22 cellular contexts compared by ENCODE assay signal in genomic region chr12:49929581-49929980, GRCh38. TPM values are rescaled to one million over a fixed set of nuclear protein-coding genes. Genes with fewer than 3 reads are reported as not detected.
"Had no signal": no experiment of that assay in that cellular context is flagged by ENCODE, and none has a peak within 500 bp of the region (broad histone marks: within the 10 kb centered on the region; RNA-seq: fewer than 3 reads in every experiment).

No MANE protein-coding gene starts in this region.

- H3K36me3 ChIP-seq: left ventricle myocardium inferior, neutrophil, right atrium auricular region, sigmoid colon had no signal

- H3K79me2 ChIP-seq: hepatocyte had no signal

- H3K4me3 Mint-ChIP-seq: dendritic cell treated with granulocyte-macrophage colony-stimulating factor and Interleukin-4, amounts not matched to agents 40 ng/mL and 50 ng/mL, for 4 days; naive thymus-derived CD4-positive, alpha-beta T cell; nephron progenitor cell had no signal

- H3K4me2 ChIP-seq: hepatocyte had no signal

- H3K27ac Mint-ChIP-seq: dendritic cell treated with granulocyte-macrophage colony-stimulating factor and Interleukin-4, amounts not matched to agents 40 ng/mL and 50 ng/mL, for 4 days; naive thymus-derived CD4-positive, alpha-beta T cell; nephron progenitor cell had no signal

- H3K4me3 ChIP-seq: hepatocyte, left ventricle myocardium inferior, lung, right atrium auricular region, sigmoid colon, skin epidermis had no signal

- H3K27ac ChIP-seq: hepatocyte, left ventricle myocardium inferior, neutrophil, right atrium auricular region, sigmoid colon, skin epidermis had no signal

- H2AFZ ChIP-seq: hepatocyte had no signal

- H3K4me1 ChIP-seq: left ventricle myocardium inferior, right atrium auricular region, sigmoid colon had no signal

- DNase-seq: erythroblast; foreskin melanocyte; head of caudate nucleus; kidney; left cardiac atrium; left ventricle myocardium inferior; mesendoderm; naive thymus-derived CD4-positive, alpha-beta T cell; nephron progenitor cell; sigmoid colon; stimulated activated CD4-positive, alpha-beta T cell treated with anti-CD3 and anti-CD28 coated beads, Interleukin-12 subunit alpha, Interleukin-12 subunit beta, amount 100 ng/mL, for 4 hours; stimulated activated naive CD4-positive, alpha-beta T cell treated with Interleukin-2 at 50 U/mL for 16 hours; trophoblast cell had no signal

- ATAC-seq: left cardiac atrium; naive thymus-derived CD4-positive, alpha-beta T cell had no signal

- H3K36me3 Mint-ChIP-seq: naive thymus-derived CD4-positive, alpha-beta T cell had no signal

- H3K4me1 Mint-ChIP-seq: naive thymus-derived CD4-positive, alpha-beta T cell had no signal

- H3K27me3 ChIP-seq: hepatocyte, right atrium auricular region, sigmoid colon had no signal

- H3K9me3 ChIP-seq: left ventricle myocardium inferior, neutrophil, right atrium auricular region, sigmoid colon had no signal

- H3K9me3 Mint-ChIP-seq: dendritic cell treated with granulocyte-macrophage colony-stimulating factor and Interleukin-4, amounts not matched to agents 40 ng/mL and 50 ng/mL, for 4 days; naive thymus-derived CD4-positive, alpha-beta T cell had no signal

RNA-seq across cellular contexts. Expression of gene AQP2, which starts 21.0 kb away (rescaled TPM):
- total RNA-seq: endothelial cell of umbilical vein; left ventricle myocardium inferior; lung; mononuclear cell; naive thymus-derived CD4-positive, alpha-beta T cell; osteoblast; sigmoid colon had no signal

RNA-seq across cellular contexts. Expression of gene FAIM2, which starts 25.9 kb away (rescaled TPM):
- total RNA-seq: endothelial cell of umbilical vein, mononuclear cell had no signal

RNA-seq across cellular contexts. Expression of gene AQP5, which starts 32.1 kb away (rescaled TPM):
- total RNA-seq: mononuclear cell; naive thymus-derived CD4-positive, alpha-beta T cell; osteoblast; sigmoid colon had no signal

RNA-seq across cellular contexts. Expression of gene AQP6, which starts 43.2 kb away (rescaled TPM):
- total RNA-seq: endothelial cell of umbilical vein; hepatocyte; left ventricle myocardium inferior; mononuclear cell; naive thymus-derived CD4-positive, alpha-beta T cell; osteoblast had no signal
